Comparison of ENCODE assay signal across 27 cellular contexts in genomic region chr3:126364130-126364695, GRCh38. TPM values are rescaled to one million over a fixed set of nuclear protein-coding genes. Genes with fewer than 3 reads are reported as not detected.
DNase-seq lines count a peak whose midpoint lies in the region; ATAC-seq and TF ChIP-seq lines count a peak whose summit lies in the region.
"Had no signal": no experiment of that assay in that cellular context is flagged by ENCODE, and none has a peak within 500 bp of the region (broad histone marks: within the 10 kb centered on the region; RNA-seq: fewer than 3 reads in every experiment).

No MANE protein-coding gene starts in this region.

- no peak overlapping the region for H2BK12ac ChIP-seq in neuronal stem cell (ENCODE audit: low read length)

- H3K36me3 Mint-ChIP-seq in endothelial cell (ENCODE audit: low read depth, unreplicated experiment), result no peaks in the 10 kb centered on the region
- H3K36me3 Mint-ChIP-seq in CD14-positive monocyte, result no peaks in the 10 kb centered on the region
- H3K36me3 Mint-ChIP-seq: CD4-positive, CD25-positive, alpha-beta regulatory T cell had no signal

- H3K14ac ChIP-seq in neuronal stem cell (ENCODE audit: low read length), result no peak overlapping the region

- peak; percentile 31 for DNase-seq in activated effector memory CD4-positive, alpha-beta T cell treated with anti-CD3 and anti-CD28 coated beads, Interleukin-2, amount 50 U/mL, for 16 hours
- no peak for DNase-seq in activated effector memory CD4-positive, alpha-beta T cell treated with Interleukin-2 at 50 U/mL for 16 hours
- DNase-seq in endothelial cell (ENCODE audit: low spot score) (no peak), neuronal stem cell (ENCODE audit: low spot score) (no peak), upper lobe of right lung (peak; percentile 54), NCI-H2081 (lab: John Stamatoyannopoulos, UW) (no peak), CD14-positive monocyte (ENCODE audit: low spot score) (no peak), hippocampal formation (lab: John Stamatoyannopoulos, UW) (no peak)
- DNase-seq: AML-193; CD4-positive, CD25-positive, alpha-beta regulatory T cell; HCEC 1CT; IMR-90; Karpas-422; NCI-H1092 treated with DMSO at 0.1 percent for 48 hours; NCI-H146; NCI-H2029 treated with DMSO at 0.1 percent for 48 hours; NCI-H748 treated with DMSO at 0.1 percent for 48 hours; NK-92 treated with Interleukin-12 subunit alpha and Interleukin-12 subunit beta, amount 100 ng/mL, for 24 hours; OCI-M1; SJCRH30 had no signal

- H3K4ac ChIP-seq in neuronal stem cell (ENCODE audit: low read length), result no peak overlapping the region

- H3K4me1 Mint-ChIP-seq in endothelial cell (ENCODE audit: unreplicated experiment) (no peaks in the 10 kb centered on the region), CD14-positive monocyte (peaks cover 2% of the 10 kb centered on the region)

- H3K9me3 Mint-ChIP-seq in endothelial cell (ENCODE audit: unreplicated experiment) (no peaks in the 10 kb centered on the region), CD14-positive monocyte (no peaks in the 10 kb centered on the region)

- no peak overlapping the region for H2BK5ac ChIP-seq in neuronal stem cell (ENCODE audit: low read length)

- H3K79me1 ChIP-seq in neuronal stem cell (ENCODE audit: low read depth, low read length), result no peaks in the 10 kb centered on the region

- H3K18ac ChIP-seq in neuronal stem cell (ENCODE audit: low read length), result no peak overlapping the region

- H3K4me3 ChIP-seq in neuronal stem cell (ENCODE audit: low read length in 2 of 2), result peak overlapping the region in 1 of 2 donors; percentile 46
- H3K4me3 ChIP-seq in upper lobe of right lung, result no peak overlapping the region
- H3K4me3 ChIP-seq: SJCRH30 had no signal

- ATAC-seq in upper lobe of right lung, result peak; percentile 17

- peaks cover 3% of the 10 kb centered on the region for H3K27me3 Mint-ChIP-seq in endothelial cell (ENCODE audit: unreplicated experiment)
- peaks cover 24 to 37% (median 30%) of the 10 kb centered on the region in 3 donors for H3K27me3 Mint-ChIP-seq in CD14-positive monocyte (ENCODE audit: low read depth in 3 of 3)

- H3K9me3 ChIP-seq in neuronal stem cell (replicated peaks in 1 of 2; ENCODE audit: control insufficient read depth in 2 of 2, insufficient read depth in 1 of 2, low read depth in 1 of 2, low read length in 2 of 2) (peaks cover 0 to 5% of the 10 kb centered on the region in 2 donors), upper lobe of right lung (no peaks in the 10 kb centered on the region)
- H3K9me3 ChIP-seq: Caco-2, SJCRH30 had no signal

- no peak overlapping the region for H3K27ac Mint-ChIP-seq in endothelial cell (ENCODE audit: unreplicated experiment)
- peak overlapping the region in 1 of 7 donors; percentile 41 for H3K27ac Mint-ChIP-seq in CD14-positive monocyte

- peaks cover 0 to 50% (median 0%) of the 10 kb centered on the region in 3 experiments for H3K27me3 ChIP-seq in neuronal stem cell (ENCODE audit: control insufficient read depth in 3 of 3, insufficient read depth in 3 of 3, low read depth in 1 of 3, low read length in 3 of 3)
- H3K27me3 ChIP-seq in upper lobe of right lung, result no peaks in the 10 kb centered on the region
- H3K27me3 ChIP-seq: SJCRH30 had no signal

- H2BK15ac ChIP-seq in neuronal stem cell (ENCODE audit: low read length), result no peak overlapping the region

- H4K8ac ChIP-seq in neuronal stem cell (ENCODE audit: low read depth, low read length), result no peak overlapping the region

- H3K4me3 Mint-ChIP-seq in endothelial cell (ENCODE audit: unreplicated experiment), result peak overlapping the region; percentile 65
- no peak overlapping the region for H3K4me3 Mint-ChIP-seq in CD14-positive monocyte
- H3K4me3 Mint-ChIP-seq: CD4-positive, CD25-positive, alpha-beta regulatory T cell had no signal

- H3K27ac ChIP-seq in neuronal stem cell (replicated peaks; ENCODE audit: low read length) (no peak overlapping the region), upper lobe of right lung (no peak overlapping the region)
- H3K27ac ChIP-seq: 22Rv1, HL-60, SJCRH30 had no signal

- TF ChIP-seq CTCF in endothelial cell (IDR thresholded peaks at IDR 0.05; ENCODE audit: unreplicated experiment) (no peak), upper lobe of right lung (IDR thresholded peaks at IDR 0.05) (no peak), CD14-positive monocyte (IDR thresholded peaks at IDR 0.05) (no peak)

- no peak overlapping the region for H4K91ac ChIP-seq in neuronal stem cell (ENCODE audit: low read depth, low read length, poor library complexity)

- H2AK5ac ChIP-seq in neuronal stem cell (ENCODE audit: low read depth, low read length), result peak overlapping the region; percentile 68

- H3K4me2 ChIP-seq in neuronal stem cell (ENCODE audit: insufficient read depth, low read length, poor library complexity, severe bottlenecking), result no peak overlapping the region

- no peak overlapping the region for H2BK120ac ChIP-seq in neuronal stem cell (ENCODE audit: low read depth, low read length)

- H3K23ac ChIP-seq in neuronal stem cell (ENCODE audit: low read depth, low read length, poor library complexity), result peak overlapping the region; percentile 59

- H3K4me1 ChIP-seq in neuronal stem cell (ENCODE audit: control insufficient read depth in 2 of 2, insufficient read depth in 1 of 2, low read depth in 1 of 2, low read length in 2 of 2), result no peaks in the 10 kb centered on the region
- no peaks in the 10 kb centered on the region for H3K4me1 ChIP-seq in upper lobe of right lung
- H3K4me1 ChIP-seq: Caco-2, SJCRH30 had no signal

- H2AFZ ChIP-seq in neuronal stem cell (ENCODE audit: low read length), result no peak overlapping the region

- WGBS in neuronal stem cell (ENCODE audit: extremely low coverage in 2 of 2, insufficient read length in 2 of 2, insufficient replicate concordance in 1 of 2), 2 donors, result no CpG with 5 or more reads among the region's 9 CpGs

- H3K36me3 ChIP-seq in neuronal stem cell (replicated peaks in 1 of 2; ENCODE audit: control insufficient read depth in 2 of 2, insufficient read depth in 2 of 2, low read length in 2 of 2) (no peaks in the 10 kb centered on the region), upper lobe of right lung (no peaks in the 10 kb centered on the region)
- H3K36me3 ChIP-seq: SJCRH30 had no signal

- peak overlapping the region; percentile 30 for H3K9ac ChIP-seq in neuronal stem cell (ENCODE audit: low read depth, low read length, poor library complexity)

- intact Hi-C loops in upper lobe of right lung (cut with DNase I), result no loop called here
- intact Hi-C loops in CD14-positive monocyte (cut with micrococcal nuclease), result no loop called here

RNA-seq across cellular contexts. Expression of gene KLF15, which starts 7.0 kb away (rescaled TPM):
- total RNA-seq in endothelial cell (ENCODE audit: unreplicated experiment) (0.67 TPM), upper lobe of right lung (44.6 TPM)
- polyA plus RNA-seq in neuronal stem cell (2013, experiment 1 of 2), result 6.0 TPM
- 5.6 TPM for polyA plus RNA-seq in neuronal stem cell (2013, experiment 2 of 2)
- polyA plus RNA-seq in CD14-positive monocyte, result not detected
- total RNA-seq: CD4-positive, CD25-positive, alpha-beta regulatory T cell had no signal
- polyA plus RNA-seq: CD4-positive, CD25-positive, alpha-beta regulatory T cell had no signal

RNA-seq across cellular contexts. Expression of gene CFAP100, which starts 30.5 kb away (rescaled TPM):
- not detected for total RNA-seq in endothelial cell (ENCODE audit: unreplicated experiment)
- 3.9 TPM for polyA plus RNA-seq in neuronal stem cell (2013, experiment 1 of 2)
- polyA plus RNA-seq in neuronal stem cell (2013, experiment 2 of 2), result 2.8 TPM
- total RNA-seq in upper lobe of right lung, result not detected
- polyA plus RNA-seq in CD14-positive monocyte, result not detected
- total RNA-seq: Caco-2; CD4-positive, CD25-positive, alpha-beta regulatory T cell; HT1080; IMR-90; MCF 10A; NCI-H460; RPMI7951; SJCRH30 had no signal
- polyA plus RNA-seq: CD4-positive, CD25-positive, alpha-beta regulatory T cell; IMR-90 had no signal

Comparison
In these comparisons a context has a peak if more than half of its experiments do, and no peak if none do; other contexts are left out.
1. DNase-seq: peak in activated effector memory CD4-positive, alpha-beta T cell treated with anti-CD3 and anti-CD28 coated beads, Interleukin-2, amount 50 U/mL, for 16 hours (single experiment) and upper lobe of right lung (single experiment); none in activated effector memory CD4-positive, alpha-beta T cell treated with Interleukin-2 at 50 U/mL for 16 hours (single experiment), endothelial cell (single experiment), neuronal stem cell (single experiment), NCI-H2081 (0 of 2), CD14-positive monocyte (single experiment) and hippocampal formation (0 of 2).
2. RNA of gene KLF15, which starts 7.0 kb away (total RNA-seq): 44.6 TPM in upper lobe of right lung (single experiment); 0.67 TPM in endothelial cell (single experiment); every median in the first group is over 10 times any median in the second.